10 cellular contexts compared by ENCODE assay signal in genomic region chr6:106514281-106514885, GRCh38.
A peak's percentile ranks its signal among the peaks of the same experiment; 100 is the strongest.
DNase-seq lines count a peak whose midpoint lies in the region; ATAC-seq and TF ChIP-seq lines count a peak whose summit lies in the region.
"Had no signal": no experiment of that assay in that cellular context is flagged by ENCODE, and none has a peak within 500 bp of the region (broad histone marks: within the 10 kb centered on the region; RNA-seq: fewer than 3 reads in every experiment).

No MANE protein-coding gene starts in this region.

- H4K91ac ChIP-seq in trophoblast cell (ENCODE audit: low read depth, low read length), result no peak overlapping the region

- no CpG with 5 or more reads among the region's 3 CpGs for whole genome bisulfite sequencing in trophoblast cell (ENCODE audit: extremely low coverage, insufficient coverage, insufficient read length)

- peaks cover 64% of the 10 kb centered on the region for H3K79me2 ChIP-seq in SU-DHL-6 (ENCODE audit: insufficient read depth, low read length)
- no peaks in the 10 kb centered on the region for H3K79me2 ChIP-seq in trophoblast cell (ENCODE audit: control insufficient read depth, insufficient read depth, low read length, poor library complexity)

- H3F3A ChIP-seq in SU-DHL-6 (ENCODE audit: insufficient read depth), result peaks cover 61% of the 10 kb centered on the region

- peaks cover 65% of the 10 kb centered on the region for H3K4me1 Mint-ChIP-seq in stimulated activated memory B cell treated with anti-CD40 and anti-IgM and Interleukin-4, amounts not matched to agents 10 μg/mL and 1 μg/mL and 100 μg/mL, for 72 hours
- H3K4me1 Mint-ChIP-seq in nephron progenitor cell, result peaks cover 22% of the 10 kb centered on the region

- H3K9ac ChIP-seq in SU-DHL-6 (ENCODE audit: low read length) (peak overlapping the region; percentile 93), trophoblast cell (ENCODE audit: low read length) (no peak overlapping the region)

- H3K4me2 ChIP-seq in SU-DHL-6 (ENCODE audit: low read depth, low read length, poor library complexity, severe bottlenecking), result peak overlapping the region; percentile 87
- H3K4me2 ChIP-seq in trophoblast cell (ENCODE audit: low read length), result no peak overlapping the region

- no peak overlapping the region for H2BK12ac ChIP-seq in trophoblast cell (ENCODE audit: low read length)

- no peaks in the 10 kb centered on the region for H3K36me3 Mint-ChIP-seq in stimulated activated memory B cell treated with anti-CD40 and anti-IgM and Interleukin-4, amounts not matched to agents 10 μg/mL and 1 μg/mL and 100 μg/mL, for 72 hours
- H3K36me3 Mint-ChIP-seq in nephron progenitor cell (ENCODE audit: low read depth), result no peaks in the 10 kb centered on the region

- H4K12ac ChIP-seq in trophoblast cell (ENCODE audit: low read depth, low read length), result no peak overlapping the region

- H3K9me3 ChIP-seq in SU-DHL-6 (ENCODE audit: insufficient read depth, low read length), result no peaks in the 10 kb centered on the region
- no peaks in the 10 kb centered on the region for H3K9me3 ChIP-seq in trophoblast cell (ENCODE audit: insufficient read depth, low read depth, low read length)

- H3K27me3 Mint-ChIP-seq in stimulated activated memory B cell treated with anti-CD40 and anti-IgM and Interleukin-4, amounts not matched to agents 10 μg/mL and 1 μg/mL and 100 μg/mL, for 72 hours, result no peaks in the 10 kb centered on the region
- peaks cover 79% of the 10 kb centered on the region for H3K27me3 Mint-ChIP-seq in nephron progenitor cell (ENCODE audit: low read depth, poor library complexity)

- no peak for ATAC-seq in stimulated activated memory B cell treated with anti-CD40 and anti-IgM and Interleukin-4, amounts not matched to agents 10 μg/mL and 1 μg/mL and 100 μg/mL, for 72 hours

- peak; percentile 13 for DNase-seq in DMS53 (lab: John Stamatoyannopoulos, UW)
- DNase-seq in DMS53 treated with DMSO at 0.1 percent for 48 hours (lab: John Stamatoyannopoulos, UW; ENCODE audit: unreplicated experiment), result no peak
- no peak for DNase-seq in fibroblast of villous mesenchyme (ENCODE audit: low read depth)
- DNase-seq in trophoblast cell, result no peak
- no peak for DNase-seq in KBM-7
- no peak for DNase-seq in nephron progenitor cell
- DNase-seq: 8988T, posterior cingulate gyrus had no signal

- no peak for TF ChIP-seq CTCF in SU-DHL-6 (IDR thresholded peaks at IDR 0.05; ENCODE audit: insufficient read depth, low read length, poor library complexity, severe bottlenecking)
- TF ChIP-seq CTCF in fibroblast of villous mesenchyme (IDR thresholded peaks at IDR 0.05; ENCODE audit: insufficient read depth, low read depth, low read length), result no peak
- no peak for TF ChIP-seq CTCF in nephron progenitor cell (IDR thresholded peaks at IDR 0.05)

- in situ Hi-C loops in KBM-7 (cut with MboI; ENCODE audit: low pct_unique_long_range_greater_than_20kb, low sequenced_read_pairs), result no loop called here

- no peak overlapping the region for H2AK5ac ChIP-seq in trophoblast cell (ENCODE audit: low read length)

- H3K27me3 ChIP-seq in SU-DHL-6 (ENCODE audit: low read length) (no peaks in the 10 kb centered on the region), trophoblast cell (ENCODE audit: insufficient read depth, low read length) (peaks cover 36% of the 10 kb centered on the region)

- no peak overlapping the region for H2BK5ac ChIP-seq in trophoblast cell (ENCODE audit: low read depth, low read length, poor library complexity)

- H3K36me3 ChIP-seq in SU-DHL-6 (ENCODE audit: low read length) (no peaks in the 10 kb centered on the region), trophoblast cell (ENCODE audit: control insufficient read depth in 1 of 2, insufficient read depth in 2 of 2, low read length in 2 of 2) (no peaks in the 10 kb centered on the region)

- no peak overlapping the region for H3K18ac ChIP-seq in trophoblast cell (ENCODE audit: low read length)

- no peaks in the 10 kb centered on the region for H3K9me3 Mint-ChIP-seq in stimulated activated memory B cell treated with anti-CD40 and anti-IgM and Interleukin-4, amounts not matched to agents 10 μg/mL and 1 μg/mL and 100 μg/mL, for 72 hours
- H3K9me3 Mint-ChIP-seq in nephron progenitor cell, result no peaks in the 10 kb centered on the region

- H3K4me3 ChIP-seq in SU-DHL-6 (ENCODE audit: insufficient read depth, low read length, poor library complexity, severe bottlenecking), result peak overlapping the region; percentile 68
- H3K4me3 ChIP-seq in fibroblast of villous mesenchyme (ENCODE audit: low read depth, low read length), result peak overlapping the region; percentile 35
- H3K4me3 ChIP-seq in trophoblast cell (ENCODE audit: low read depth, low read length), result no peak overlapping the region

- no peaks in the 10 kb centered on the region for H3K79me1 ChIP-seq in trophoblast cell (ENCODE audit: low read length)

- H3K4ac ChIP-seq in trophoblast cell (ENCODE audit: low read depth, low read length), result no peak overlapping the region

- H4K8ac ChIP-seq in trophoblast cell (ENCODE audit: low read depth, low read length), result no peak overlapping the region

- no peaks in the 10 kb centered on the region for H4K20me1 ChIP-seq in SU-DHL-6 (ENCODE audit: low read depth, low read length)

- no peak overlapping the region for H3K14ac ChIP-seq in trophoblast cell (ENCODE audit: low read length)

- H3K27ac ChIP-seq in SU-DHL-6 (ENCODE audit: low read depth, low read length) (peak overlapping the region; percentile 93), trophoblast cell (ENCODE audit: low read depth, low read length) (no peak overlapping the region)

- H2BK120ac ChIP-seq in trophoblast cell (ENCODE audit: insufficient read depth, low read length, poor library complexity), result no peak overlapping the region

- H2AFZ ChIP-seq in SU-DHL-6 (ENCODE audit: low read depth, low read length, severe bottlenecking), result no peak overlapping the region
- H2AFZ ChIP-seq in trophoblast cell (ENCODE audit: insufficient read depth, low read length, poor library complexity), result no peak overlapping the region

- peaks cover 16 to 21% of the 10 kb centered on the region in 2 experiments for H3K4me1 ChIP-seq in trophoblast cell (ENCODE audit: control insufficient read depth in 1 of 2, insufficient read depth in 2 of 2, low read length in 2 of 2)

- H3K23ac ChIP-seq in trophoblast cell (ENCODE audit: low read length), result no peak overlapping the region

- H3K9me2 ChIP-seq in SU-DHL-6 (replicated peaks; ENCODE audit: insufficient read depth, low read length), result no peaks in the 10 kb centered on the region

- peak overlapping the region; percentile 88 for H3K4me3 Mint-ChIP-seq in stimulated activated memory B cell treated with anti-CD40 and anti-IgM and Interleukin-4, amounts not matched to agents 10 μg/mL and 1 μg/mL and 100 μg/mL, for 72 hours
- no peak overlapping the region for H3K4me3 Mint-ChIP-seq in nephron progenitor cell

- peak overlapping the region; percentile 91 for H3K27ac Mint-ChIP-seq in stimulated activated memory B cell treated with anti-CD40 and anti-IgM and Interleukin-4, amounts not matched to agents 10 μg/mL and 1 μg/mL and 100 μg/mL, for 72 hours
- no peak overlapping the region for H3K27ac Mint-ChIP-seq in nephron progenitor cell
